In genomic region chr5:159104759-159105317, GRCh38 we compare ENCODE assay signal across 1 cellular context.
TF ChIP-seq lines count a peak whose summit lies in the region.

No MANE protein-coding gene starts in this region.

TF ChIP-seq in H1, 55 proteins besides CTCF, POLR2A, EP300 and RAD21:
- TF ChIP-seq MAX (IDR thresholded peaks at IDR 0.05) (no peak), RNF2 (IDR thresholded peaks at IDR 0.05; ENCODE audit: borderline replicate concordance, low read depth, low read length, missing control alignments, poor library complexity, severe bottlenecking) (peak; percentile 42), JUN (IDR thresholded peaks at IDR 0.05; ENCODE audit: low read depth, low read length) (no peak), SRF (IDR thresholded peaks at IDR 0.05; ENCODE audit: low read depth, low read length) (no peak), RBBP5 (IDR thresholded peaks at IDR 0.05; ENCODE audit: borderline replicate concordance, low read depth, low read length) (no peak), CBX5 (IDR thresholded peaks at IDR 0.05; ENCODE audit: low read depth, low read length) (no peak), BACH1 (IDR thresholded peaks at IDR 0.05; ENCODE audit: low read length) (no peak), RFX5 (IDR thresholded peaks at IDR 0.05; ENCODE audit: borderline replicate concordance, low read depth, low read length) (no peak), CHD7 (IDR thresholded peaks at IDR 0.05; ENCODE audit: insufficient replicate concordance, low read length) (no peak), SIX5 (IDR thresholded peaks at IDR 0.05; ENCODE audit: low read depth, low read length) (no peak), EZH2 (IDR thresholded peaks at IDR 0.05; ENCODE audit: low read depth, low read length, severe bottlenecking) (peak; percentile 75), TEAD4 (IDR thresholded peaks at IDR 0.05; ENCODE audit: low read depth, low read length) (no peak), CHD2 (IDR thresholded peaks at IDR 0.05; ENCODE audit: low read length) (no peak), ATF2 (IDR thresholded peaks at IDR 0.05; ENCODE audit: low read length) (no peak), GTF2F1 (IDR thresholded peaks at IDR 0.05; ENCODE audit: borderline replicate concordance, low read depth, low read length) (no peak), SAP30 (IDR thresholded peaks at IDR 0.05; ENCODE audit: insufficient read depth, insufficient replicate concordance, low read length) (no peak), CTBP2 (IDR thresholded peaks at IDR 0.05; ENCODE audit: borderline replicate concordance, insufficient read depth, insufficient read length, low read length) (peak; percentile 7), TBP (IDR thresholded peaks at IDR 0.05; ENCODE audit: low read depth, low read length) (no peak), CHD1 (IDR thresholded peaks at IDR 0.05; ENCODE audit: low read depth, low read length) (no peak), E2F6 (IDR thresholded peaks at IDR 0.05) (no peak), SIN3A (conservative IDR thresholded peaks at IDR 0.05 in 1 of 2, IDR thresholded peaks at IDR 0.05 in 1 of 2; ENCODE audit: low read depth in 1 of 2, low read length in 2 of 2) (no peak)
